Comparison of ENCODE assay signal across 13 cellular contexts in the genomic region with DNA sequence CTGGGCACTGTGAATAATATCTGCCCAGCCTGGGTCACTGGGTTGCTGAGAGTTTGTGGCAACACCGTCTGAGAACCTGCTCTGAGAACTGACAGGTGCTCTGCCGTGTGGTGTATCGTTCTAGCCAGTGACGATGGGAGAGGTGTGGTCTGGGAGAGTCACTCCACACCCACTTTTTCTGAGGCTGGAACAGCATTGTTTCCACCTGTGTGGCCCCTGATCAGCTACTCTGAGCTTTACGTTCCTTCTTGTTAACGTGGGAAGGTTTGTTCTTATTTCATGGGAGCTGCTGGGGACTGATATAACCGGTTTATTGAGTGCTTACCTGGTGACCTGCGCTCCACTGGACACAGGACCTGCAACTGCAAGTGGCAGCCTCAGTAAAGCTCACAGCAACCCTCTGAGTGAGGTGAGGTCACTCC. TPM values are rescaled to one million over a fixed set of nuclear protein-coding genes. Genes with fewer than 3 reads are reported as not detected.
DNase-seq lines count a peak whose midpoint lies in the region; TF ChIP-seq lines count a peak whose summit lies in the region.
"Had no signal": no experiment of that assay in that cellular context is flagged by ENCODE, and none has a peak within 500 bp of the region (broad histone marks: within the 10 kb centered on the region; RNA-seq: fewer than 3 reads in every experiment).

No MANE protein-coding gene starts in this region.

- no peak for TF ChIP-seq CTCF in PC-9 (conservative IDR thresholded peaks at IDR 0.05)
- no peak for TF ChIP-seq CTCF in thyroid gland (IDR thresholded peaks at IDR 0.05)

- H3K79me2 ChIP-seq in PC-9 (ENCODE audit: low read depth) = no peaks in the 10 kb centered on the region

- H3K9me3 ChIP-seq in PC-9 (ENCODE audit: insufficient read depth, low read depth) (no peaks in the 10 kb centered on the region), thyroid gland (no peaks in the 10 kb centered on the region)
- H3K9me3 ChIP-seq: spleen, uterus had no signal

- DNase-seq in SIG-M5 treated with dmso at 0.1 percent for 504 hours (lab: John Stamatoyannopoulos, UW; ENCODE audit: unreplicated experiment) = peak; percentile 77
- DNase-seq in SIG-M5 (lab: John Stamatoyannopoulos, UW) = no peak
- DNase-seq in PC-9 = peak; percentile 77 to 100
- DNase-seq in islet precursor cell = peak; percentile 64
- DNase-seq in thyroid gland = peak; percentile 87 to 90
- DNase-seq in 8988T = no peak
- no peak for DNase-seq in SKM-1 treated with dmso at 0.1 percent for 144 hours (lab: John Stamatoyannopoulos, UW; ENCODE audit: unreplicated experiment)
- no peak for DNase-seq in GM19240 (ENCODE audit: insufficient read length, low spot score)
- DNase-seq: activated CD4-positive, alpha-beta T cell treated with anti-CD3 and anti-CD28 coated beads, Interleukin-2, amount 50 U/mL, for 4 hours; activated naive CD4-positive, alpha-beta T cell treated with Interleukin-2 at 50 U/mL for 16 hours; EL; spleen had no signal

- H3K36me3 ChIP-seq in PC-9 (ENCODE audit: low read depth) = no peaks in the 10 kb centered on the region
- no peaks in the 10 kb centered on the region for H3K36me3 ChIP-seq in thyroid gland
- H3K36me3 ChIP-seq: spleen, uterus had no signal

- H3K9me2 ChIP-seq in PC-9 (ENCODE audit: insufficient read depth) = no peaks in the 10 kb centered on the region

- H3K4me2 ChIP-seq in PC-9 = peak overlapping the region; percentile 84

- H3K4me3 ChIP-seq in PC-9 = peak overlapping the region; percentile 49; the same call in 1 of the 2 replicates
- no peak overlapping the region for H3K4me3 ChIP-seq in thyroid gland (replicated peaks in 1 of 3)
- H3K4me3 ChIP-seq: spleen, uterus had no signal

- peak in 1 of 2 donors; percentile 59 for TF ChIP-seq POLR2A in thyroid gland (IDR thresholded peaks at IDR 0.05)

- no TSS peak for BruUV-seq in PC-9 (replicated peaks; lab: Mats Ljungman, UMichigan)

- POLR2A ChIA-PET in PC-9 (lab: Charles Lee; ENCODE audit: unreplicated experiment) = interaction anchor here (0.6 to 0.8 kb wide), 4 partner anchors 78 to 668 kb away, joined by 3 to 5 read pairs (median 4); partner anchors contain the start of gene TTF2

- CTCF ChIA-PET in PC-9 (lab: Charles Lee) = interaction anchor here (0.6 to 1.2 kb wide), 3 partner anchors 35 to 455 kb away, joined by 3 to 7 read pairs (median 4); no protein-coding TSS in a partner anchor

- H2AFZ ChIP-seq in PC-9 = peak overlapping the region; percentile 77

- H3K4me1 ChIP-seq in PC-9 (replicated peaks; ENCODE audit: insufficient read depth) (peaks cover 41% of the 10 kb centered on the region), thyroid gland (peaks cover 15 to 33% of the 10 kb centered on the region in 2 donors)
- H3K4me1 ChIP-seq: uterus had no signal

- 23 to 44% methylated on average over 4 to 8 of the region's 8 CpGs for WGBS in thyroid gland, 2 donors

- intact Hi-C loops in PC-9 (cut with micrococcal nuclease; ENCODE audit: unreplicated experiment) = loop anchor here (1.0 to 2.0 kb wide), 2 partner anchors 30 to 34 kb away; no protein-coding TSS in a partner anchor
- intact Hi-C loops in thyroid gland (cut with DNase I) = no loop called here

- H4K20me1 ChIP-seq in PC-9 (ENCODE audit: insufficient read depth) = no peaks in the 10 kb centered on the region

- no peaks in the 10 kb centered on the region for H3K27me3 ChIP-seq in PC-9 (ENCODE audit: insufficient read depth, low read depth)
- H3K27me3 ChIP-seq in thyroid gland = no peaks in the 10 kb centered on the region
- H3K27me3 ChIP-seq: spleen, uterus had no signal

- peaks cover 32% of the 10 kb centered on the region for H3F3A ChIP-seq in PC-9 (ENCODE audit: insufficient read depth, low read depth)

- H3K27ac ChIP-seq in PC-9 (peak overlapping the region; percentile 84), thyroid gland (peak overlapping the region; percentile 64 to 87 (median 80))
- H3K27ac ChIP-seq: spleen, uterus had no signal

RNA-seq across cellular contexts. Expression of gene TENT5C, which starts 34.8 kb away (rescaled TPM):
- total RNA-seq in PC-9 (2021) = 3.9 and 4.3 TPM in 2 replicates
- 10 to 100 TPM; 14.8 to 30.4 (median 22.2) TPM for total RNA-seq in thyroid gland

Comparison
In these comparisons a context has a peak if more than half of its experiments do, and no peak if none do; other contexts are left out.
1. DNase-seq: peak in SIG-M5 treated with dmso at 0.1 percent for 504 hours (single experiment), PC-9 (2 of 2), islet precursor cell (single experiment) and thyroid gland (2 of 2); none in SIG-M5 (single experiment), 8988T (single experiment), SKM-1 treated with dmso at 0.1 percent for 144 hours (single experiment) and GM19240 (single experiment).